Comparison of ENCODE assay signal across 24 cellular contexts in the genomic region with DNA sequence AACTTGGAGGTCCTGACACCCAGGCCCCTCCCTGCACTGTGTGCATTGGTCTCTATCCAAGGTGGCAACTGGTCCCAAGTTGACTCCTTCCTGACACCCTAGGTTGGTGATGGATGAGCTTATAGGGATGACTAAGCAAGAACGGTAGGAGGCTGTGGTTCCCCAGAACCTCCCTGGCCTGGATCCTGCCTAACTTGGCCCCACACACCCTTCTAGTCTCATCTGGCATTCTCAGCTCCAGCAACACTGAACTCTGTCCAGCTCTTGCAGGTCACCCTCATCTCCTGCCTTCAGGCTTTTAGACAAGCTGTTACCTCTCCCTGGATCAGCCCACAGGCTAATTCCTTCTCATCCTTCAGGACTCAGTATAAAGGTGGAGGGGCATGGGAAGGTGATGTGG. TPM values are rescaled to one million over a fixed set of nuclear protein-coding genes. Genes with fewer than 3 reads are reported as not detected.
DNase-seq lines count a peak whose midpoint lies in the region; ATAC-seq and TF ChIP-seq lines count a peak whose summit lies in the region.
"Had no signal": no experiment of that assay in that cellular context is flagged by ENCODE, and none has a peak within 500 bp of the region (broad histone marks: within the 10 kb centered on the region; RNA-seq: fewer than 3 reads in every experiment).

No MANE protein-coding gene starts in this region.

- H3K4me3 Mint-ChIP-seq in chondrocyte (ENCODE audit: unreplicated experiment) = no peak overlapping the region
- H3K4me3 Mint-ChIP-seq: activated CD4-positive, alpha-beta memory T cell treated with anti-CD3 and anti-CD28 coated beads for 36 hours; activated naive CD4-positive, alpha-beta T cell treated with anti-CD3 and anti-CD28 coated beads for 36 hours; memory B cell; naive thymus-derived CD8-positive, alpha-beta T cell had no signal

- no peak for TF ChIP-seq POLR2A in vagina (IDR thresholded peaks at IDR 0.05)

- H3K27me3 ChIP-seq in right cardiac atrium (ENCODE audit: control insufficient read depth, insufficient read depth) (no peaks in the 10 kb centered on the region), foreskin keratinocyte (no peaks in the 10 kb centered on the region), vagina (no peaks in the 10 kb centered on the region), BE2C (no peaks in the 10 kb centered on the region)

- intact Hi-C loops in left ventricle myocardium superior (cut with micrococcal nuclease) = no loop called here
- intact Hi-C loops in right cardiac atrium (cut with DNase I) = no loop called here
- intact Hi-C loops in vagina (cut with DNase I) = no loop called here

- H3K27me3 Mint-ChIP-seq in chondrocyte (ENCODE audit: low read depth) = peaks cover 5% of the 10 kb centered on the region
- H3K27me3 Mint-ChIP-seq: activated CD4-positive, alpha-beta memory T cell treated with anti-CD3 and anti-CD28 coated beads for 36 hours had no signal

- H3K9me3 ChIP-seq in right cardiac atrium (ENCODE audit: control insufficient read depth, low read length) = no peaks in the 10 kb centered on the region
- H3K9me3 ChIP-seq in vagina = no peaks in the 10 kb centered on the region
- no peaks in the 10 kb centered on the region for H3K9me3 ChIP-seq in BE2C
- H3K9me3 ChIP-seq: thoracic aorta had no signal

- no peak overlapping the region for H3K27ac Mint-ChIP-seq in chondrocyte (ENCODE audit: unreplicated experiment)
- H3K27ac Mint-ChIP-seq: activated CD4-positive, alpha-beta memory T cell treated with anti-CD3 and anti-CD28 coated beads for 36 hours; activated naive CD4-positive, alpha-beta T cell treated with anti-CD3 and anti-CD28 coated beads for 36 hours; memory B cell had no signal

- H3K4me1 Mint-ChIP-seq in chondrocyte (ENCODE audit: low read depth) = no peaks in the 10 kb centered on the region
- H3K4me1 Mint-ChIP-seq: memory B cell had no signal

- H3K27ac ChIP-seq in right cardiac atrium (ENCODE audit: low read length) (no peak overlapping the region), VCaP (peak overlapping the region; percentile 28; the same call in 1 of the 2 replicates), foreskin keratinocyte (no peak overlapping the region), vagina (peak overlapping the region; percentile 18)
- H3K27ac ChIP-seq: parathyroid adenoma, thoracic aorta had no signal

- no peaks in the 10 kb centered on the region for H3K9me3 Mint-ChIP-seq in chondrocyte (ENCODE audit: low read depth)
- H3K9me3 Mint-ChIP-seq: activated CD4-positive, alpha-beta memory T cell treated with anti-CD3 and anti-CD28 coated beads for 36 hours; activated naive CD4-positive, alpha-beta T cell treated with anti-CD3 and anti-CD28 coated beads for 36 hours; memory B cell; naive thymus-derived CD8-positive, alpha-beta T cell had no signal

- H3K4me3 ChIP-seq in right cardiac atrium (ENCODE audit: low read length) = no peak overlapping the region
- no peak overlapping the region for H3K4me3 ChIP-seq in vagina
- no peak overlapping the region for H3K4me3 ChIP-seq in BE2C (ENCODE audit: low read depth, low read length)
- H3K4me3 ChIP-seq: smooth muscle cell, thoracic aorta had no signal

- DNase-seq in left ventricle myocardium superior (no peak), right cardiac atrium (no peak), foreskin keratinocyte (no peak), vagina (ENCODE audit: extremely low spot score in 2 of 2) (no peak), BE2C (no peak), chondrocyte (ENCODE audit: low spot score) (no peak)
- DNase-seq: activated CD4-positive, alpha-beta memory T cell treated with anti-CD3 and anti-CD28 coated beads for 36 hours; activated naive CD4-positive, alpha-beta T cell treated with anti-CD3 and anti-CD28 coated beads for 36 hours; activated T-cell treated with anti-CD3 and anti-CD28 coated beads, Interleukin-2, amount 50 U/mL, for 1 hour; DMS79 treated with DMSO at 0.1 percent for 48 hours; foreskin fibroblast; KG1; kidney; NCI-H1105; NCI-H2081 treated with DMSO at 0.1 percent for 48 hours; NCI-H524; Right ventricle myocardium superior had no signal

- no peaks in the 10 kb centered on the region for H3K36me3 Mint-ChIP-seq in chondrocyte (ENCODE audit: low read depth)
- H3K36me3 Mint-ChIP-seq: activated CD4-positive, alpha-beta memory T cell treated with anti-CD3 and anti-CD28 coated beads for 36 hours; memory B cell; naive thymus-derived CD8-positive, alpha-beta T cell had no signal

- no peaks in the 10 kb centered on the region for H3K36me3 ChIP-seq in vagina
- H3K36me3 ChIP-seq in BE2C = no peaks in the 10 kb centered on the region
- H3K36me3 ChIP-seq: thoracic aorta had no signal

- 37% methylated on average over 1 of the region's 1 CpG for WGBS in right cardiac atrium

- peak; percentile 22 for ATAC-seq in left ventricle myocardium superior
- ATAC-seq in right cardiac atrium = no peak
- ATAC-seq in foreskin keratinocyte = peak; percentile 52
- ATAC-seq in GM21737 (IDR thresholded peaks at IDR 0.05; ENCODE audit: unreplicated experiment) = no peak
- ATAC-seq: naive thymus-derived CD8-positive, alpha-beta T cell had no signal

- H3K4me1 ChIP-seq in right cardiac atrium (ENCODE audit: control insufficient read depth, insufficient read depth, low read length) (peaks cover 3% of the 10 kb centered on the region), foreskin keratinocyte (peaks cover 4% of the 10 kb centered on the region), vagina (peaks cover under 1% of the 10 kb centered on the region), BE2C (no peaks in the 10 kb centered on the region)

- no peak for TF ChIP-seq CTCF in VCaP (conservative IDR thresholded peaks at IDR 0.05)
- no peak for TF ChIP-seq CTCF in foreskin keratinocyte (conservative IDR thresholded peaks at IDR 0.05)
- no peak for TF ChIP-seq CTCF in vagina (IDR thresholded peaks at IDR 0.05)
- no peak for TF ChIP-seq CTCF in BE2C (IDR thresholded peaks at IDR 0.05; ENCODE audit: low read depth, low read length)
- TF ChIP-seq CTCF in chondrocyte (IDR thresholded peaks at IDR 0.05) = no peak

RNA-seq across cellular contexts. Expression of gene AQP3, which starts 16.5 kb away (rescaled TPM):
- total RNA-seq in left ventricle myocardium superior (14.8 TPM), right cardiac atrium (10 to 100 TPM; 15.9 to 77.5 (median 20.2) TPM), foreskin keratinocyte (129 and 173 TPM in 2 replicates), vagina (868 TPM), chondrocyte (3.6 to 4.0 TPM (median 3.6 TPM) in 3 replicates)
- polyA plus RNA-seq in right cardiac atrium (18.7 TPM), foreskin keratinocyte (138 and 192 TPM in 2 replicates)
- polyA plus RNA-seq in BE2C (2012; ENCODE audit: insufficient read depth, insufficient read length, low read depth) = 3.3 TPM

RNA-seq across cellular contexts. Expression of gene AQP7, which starts 28.6 kb away (rescaled TPM):
- total RNA-seq in left ventricle myocardium superior (173 TPM), right cardiac atrium (100 to 1,000 TPM in 3 of 4 donors, 10 to 100 TPM in 1; 68.6 to 180 (median 126) TPM), foreskin keratinocyte (not detected in 2 replicates), vagina (6.4 TPM), chondrocyte (0.30 to 0.80 TPM (median 0.33 TPM) in 3 replicates)
- polyA plus RNA-seq in right cardiac atrium (161 TPM), foreskin keratinocyte (not detected in 2 replicates)
- polyA plus RNA-seq in BE2C (2012; ENCODE audit: insufficient read depth, insufficient read length, low read depth) = not detected
- total RNA-seq: activated naive CD4-positive, alpha-beta T cell treated with anti-CD3 and anti-CD28 coated beads for 36 hours had no signal

RNA-seq across cellular contexts. Expression of gene NOL6, which starts 42.8 kb away (rescaled TPM):
- 12.7 TPM for total RNA-seq in left ventricle myocardium superior
- 10 to 100 TPM; 13.7 to 24.6 (median 15.4) TPM for total RNA-seq in right cardiac atrium
- 13.5 TPM for polyA plus RNA-seq in right cardiac atrium
- total RNA-seq in foreskin keratinocyte = 105 and 109 TPM in 2 replicates
- polyA plus RNA-seq in foreskin keratinocyte = 79.1 and 80.5 TPM in 2 replicates
- total RNA-seq in vagina = 25.3 TPM
- polyA plus RNA-seq in BE2C (2012; ENCODE audit: insufficient read depth, insufficient read length, low read depth) = 58.9 TPM
- 30.4 to 48.1 TPM (median 31.1 TPM) in 3 replicates for total RNA-seq in chondrocyte

Comparison
In these comparisons a context has a peak if more than half of its experiments do, and no peak if none do; other contexts are left out.
1. ATAC-seq: peak in left ventricle myocardium superior (single experiment) and foreskin keratinocyte (single experiment); none in right cardiac atrium (0 of 2) and GM21737 (single experiment).
2. H3K27ac ChIP-seq: peak in VCaP (single experiment) and vagina (single experiment); none in right cardiac atrium (single experiment) and foreskin keratinocyte (single experiment).